In genomic region chr16:73142069-73142880, GRCh38 we compare ENCODE assay signal across 1 cellular context.
TF ChIP-seq lines count a peak whose summit lies in the region.

No MANE protein-coding gene starts in this region.

TF ChIP-seq in HepG2, 621 proteins besides CTCF, POLR2A, EP300 and RAD21 (continued from another document):
- TF ChIP-seq, protein P1, sequence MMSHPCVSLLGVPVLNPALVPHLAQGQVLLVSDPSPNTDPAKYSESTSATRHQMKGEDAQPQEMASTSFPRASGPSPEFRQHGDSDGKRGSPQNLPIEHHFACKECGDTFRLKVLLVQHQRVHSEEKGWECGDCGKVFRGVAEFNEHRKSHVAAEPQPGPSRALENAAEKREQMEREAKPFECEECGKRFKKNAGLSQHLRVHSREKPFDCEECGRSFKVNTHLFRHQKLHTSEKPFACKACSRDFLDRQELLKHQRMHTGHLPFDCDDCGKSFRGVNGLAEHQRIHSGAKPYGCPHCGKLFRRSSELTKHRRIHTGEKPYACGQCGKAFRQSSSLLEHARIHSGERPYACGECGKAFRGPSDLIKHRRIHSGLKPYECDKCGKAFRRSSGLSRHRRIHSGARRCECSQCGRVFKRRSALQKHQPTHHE (CRISPR knock-in tag; IDR thresholded peaks at IDR 0.05; ENCODE audit: borderline replicate concordance): no peak
- peak; percentile 81 for TF ChIP-seq NR2F6 (IDR thresholded peaks at IDR 0.05)
- TF ChIP-seq NR2F6 (CRISPR knock-in tag; IDR thresholded peaks at IDR 0.05): peak; percentile 83
- peak; percentile 96 for TF ChIP-seq ESRRA (CRISPR knock-in tag; IDR thresholded peaks at IDR 0.05; ENCODE audit: low read depth)
- TF ChIP-seq, protein P2, sequence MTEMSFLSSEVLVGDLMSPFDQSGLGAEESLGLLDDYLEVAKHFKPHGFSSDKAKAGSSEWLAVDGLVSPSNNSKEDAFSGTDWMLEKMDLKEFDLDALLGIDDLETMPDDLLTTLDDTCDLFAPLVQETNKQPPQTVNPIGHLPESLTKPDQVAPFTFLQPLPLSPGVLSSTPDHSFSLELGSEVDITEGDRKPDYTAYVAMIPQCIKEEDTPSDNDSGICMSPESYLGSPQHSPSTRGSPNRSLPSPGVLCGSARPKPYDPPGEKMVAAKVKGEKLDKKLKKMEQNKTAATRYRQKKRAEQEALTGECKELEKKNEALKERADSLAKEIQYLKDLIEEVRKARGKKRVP (CRISPR knock-in tag; IDR thresholded peaks at IDR 0.05): peak in 1 of 2 experiments; percentile 47; a peak in 1 of 4 replicates
- TF ChIP-seq ZNF850 (CRISPR knock-in tag; conservative IDR thresholded peaks at IDR 0.05): no peak
- TF ChIP-seq ZNF501 (CRISPR knock-in tag; IDR thresholded peaks at IDR 0.05): no peak
- TF ChIP-seq ZNF670 (CRISPR knock-in tag; IDR thresholded peaks at IDR 0.05; ENCODE audit: borderline replicate concordance): peak; percentile 45; the same call in 1 of the 2 replicates
- TF ChIP-seq NR2F2 (IDR thresholded peaks at IDR 0.05; ENCODE audit: borderline replicate concordance, low read depth): peak; percentile 80
- no peak for TF ChIP-seq KDM3A (CRISPR knock-in tag; IDR thresholded peaks at IDR 0.05; ENCODE audit: low read depth)
- TF ChIP-seq HNF4A (CRISPR knock-in tag; IDR thresholded peaks at IDR 0.05): peak; percentile 53
- TF ChIP-seq TFAP4 (IDR thresholded peaks at IDR 0.05; ENCODE audit: borderline replicate concordance, low read depth): peak; percentile 17; the same call in 1 of the 2 replicates
- TF ChIP-seq PAXIP1 (CRISPR knock-in tag; conservative IDR thresholded peaks at IDR 0.05): peak; percentile 15; the same call in 1 of the 2 replicates
- TF ChIP-seq HOXD1 (CRISPR knock-in tag; IDR thresholded peaks at IDR 0.05): no peak
- peak; percentile 67 for TF ChIP-seq ATF7 (IDR thresholded peaks at IDR 0.05)
- TF ChIP-seq ATF7 (CRISPR knock-in tag; IDR thresholded peaks at IDR 0.05): no peak
- no peak for TF ChIP-seq SMARCE1 (IDR thresholded peaks at IDR 0.05; ENCODE audit: borderline replicate concordance)
- TF ChIP-seq NR2F1 (CRISPR knock-in tag; IDR thresholded peaks at IDR 0.05): peak; percentile 81 to 94
- peak; percentile 55; the same call in 1 of the 2 replicates for TF ChIP-seq CREB1 (IDR thresholded peaks at IDR 0.05)
- TF ChIP-seq CREB1 (CRISPR knock-in tag; IDR thresholded peaks at IDR 0.05): no peak
- peak; percentile 40; the same call in 1 of the 2 replicates for TF ChIP-seq ARID5B (CRISPR knock-in tag; IDR thresholded peaks at IDR 0.05)
